In genomic region chr1:25430666-25431494, GRCh38 we compare ENCODE assay signal across 8 cellular contexts. TPM values are rescaled to one million over a fixed set of nuclear protein-coding genes. Genes with fewer than 3 reads are reported as not detected.
A peak's percentile ranks its signal among the peaks of the same experiment; 100 is the strongest.
DNase-seq lines count a peak whose midpoint lies in the region; ATAC-seq and TF ChIP-seq lines count a peak whose summit lies in the region.

Gene MACO1, plus strand, starts transcription at chr1:25430897. Its CDS starts 202 bp downstream, at chr1:25431099.

- peak; percentile 81 to 93 (median 83) for ATAC-seq in natural killer cell

- peak within 1 kb of the TSS; percentile 83 for H3K4me2 ChIP-seq in MM.1S (ENCODE audit: low read depth, low read length)

- H3K4me3 Mint-ChIP-seq in natural killer cell: peak within 1 kb of the TSS; percentile 98

- peak within 1 kb of the TSS; percentile 90 for H2AFZ ChIP-seq in MM.1S (ENCODE audit: low read length)

- peak within 1 kb of the TSS; percentile 99 to 100 for H3K27ac Mint-ChIP-seq in natural killer cell

- H3K4me1 Mint-ChIP-seq in natural killer cell: peaks cover 43 to 45% of the 10 kb centered on the region in 2 donors

- in situ Hi-C loops in HAP-1 (cut with MboI; ENCODE audit: low sequenced_read_pairs): no loop called here

- H3K27me3 Mint-ChIP-seq in natural killer cell (ENCODE audit: low read depth in 2 of 2): no peaks in the 10 kb centered on the region

- H3K4me3 ChIP-seq in HAP-1 (peak within 1 kb of the TSS; percentile 76), MM.1S (ENCODE audit: low read length) (peak within 1 kb of the TSS; percentile 82), fibroblast of pulmonary artery (replicated peaks; ENCODE audit: low read depth, low read length) (peak within 1 kb of the TSS; percentile 73)

- H3K4me1 ChIP-seq in HAP-1 (peaks cover 16% of the 10 kb centered on the region), MM.1S (ENCODE audit: low read length) (peaks cover 14% of the 10 kb centered on the region)

- peaks cover 12% of the 10 kb centered on the region; the same call in 1 of the 2 replicates for H3F3A ChIP-seq in MM.1S (ENCODE audit: insufficient read depth, low read length)

- no peaks in the 10 kb centered on the region for H3K27me3 ChIP-seq in HAP-1 (ENCODE audit: low read depth)
- H3K27me3 ChIP-seq in MM.1S (replicated peaks; ENCODE audit: insufficient read depth, low read length): no peaks in the 10 kb centered on the region

- TF ChIP-seq CTCF in MM.1S (IDR thresholded peaks at IDR 0.05; ENCODE audit: low read length) (no peak), fibroblast of pulmonary artery (IDR thresholded peaks at IDR 0.05; ENCODE audit: low read length, missing control alignments) (no peak), natural killer cell (IDR thresholded peaks at IDR 0.05) (no peak)

- peak; percentile 95 for DNase-seq in EL
- peak; percentile 85 to 96 for DNase-seq in HAP-1 (ENCODE audit: low spot score in 2 of 2)
- peak; percentile 95 for DNase-seq in MM.1S
- peak; percentile 72 for DNase-seq in SIG-M5 (lab: John Stamatoyannopoulos, UW)
- peak; percentile 99 for DNase-seq in activated effector memory CD4-positive, alpha-beta T cell treated with anti-CD3 and anti-CD28 coated beads, Interleukin-2, amount 50 U/mL, for 16 hours
- DNase-seq in fibroblast of pulmonary artery (ENCODE audit: low read depth): peak; percentile 96
- DNase-seq in natural killer cell: peak; percentile 98
- peak; percentile 94 to 97 (median 96) for DNase-seq in stimulated activated naive CD4-positive, alpha-beta T cell (lab: John Stamatoyannopoulos, UW)

- intact Hi-C loops in natural killer cell (cut with micrococcal nuclease): loop anchor here (5.0 kb wide), 1 partner anchor 94 kb away; the partner anchor contains the start of gene TMEM50A

- H3K9me2 ChIP-seq in MM.1S (replicated peaks; ENCODE audit: insufficient read depth, low read length): no peaks in the 10 kb centered on the region

- H4K20me1 ChIP-seq in MM.1S (ENCODE audit: insufficient read depth, low read length): no peaks in the 10 kb centered on the region

- H3K9me3 ChIP-seq in HAP-1: no peaks in the 10 kb centered on the region
- H3K9me3 ChIP-seq in MM.1S (replicated peaks; ENCODE audit: insufficient read depth, low read length): no peaks in the 10 kb centered on the region

- peak within 1 kb of the TSS; percentile 74 for H3K9ac ChIP-seq in MM.1S (ENCODE audit: low read length)

- peaks cover 26% of the 10 kb centered on the region for H3K79me2 ChIP-seq in MM.1S (ENCODE audit: low read length)

- peak within 1 kb of the TSS; percentile 57; the same call in 1 of the 2 replicates for H3K27ac ChIP-seq in MM.1S (ENCODE audit: low read length)

- H3K9me3 Mint-ChIP-seq in natural killer cell: no peaks in the 10 kb centered on the region

- no peaks in the 10 kb centered on the region for H3K36me3 ChIP-seq in HAP-1 (replicated peaks)
- H3K36me3 ChIP-seq in MM.1S (replicated peaks; ENCODE audit: insufficient read depth, low read length): no peaks in the 10 kb centered on the region

- H3K36me3 Mint-ChIP-seq in natural killer cell: no peaks in the 10 kb centered on the region

RNA-seq across cellular contexts. Expression of gene MACO1, which starts in this region (rescaled TPM):
- 10 to 100 TPM; 15.9 to 19.6 (median 16.9) TPM for total RNA-seq in natural killer cell

Comparison
In these comparisons a context has a peak if more than half of its experiments do, and no peak if none do; other contexts are left out.
1. Peak in every context shown above with its lines: DNase-seq, ATAC-seq, H3K4me3 ChIP-seq and H3K27ac ChIP-seq.